ENCODE assay signal across 25 cellular contexts in genomic region chr1:75641325-75641724, GRCh38. TPM values are rescaled to one million over a fixed set of nuclear protein-coding genes. Genes with fewer than 3 reads are reported as not detected.
"Had no signal": no experiment of that assay in that cellular context is flagged by ENCODE, and none has a peak within 500 bp of the region (broad histone marks: within the 10 kb centered on the region; RNA-seq: fewer than 3 reads in every experiment).

No MANE protein-coding gene starts in this region.

- H3K9me3 ChIP-seq: adrenal gland, ascending aorta, prostate gland, thyroid gland had no signal

- H3K27me3 Mint-ChIP-seq: activated T-cell treated with anti-CD3 and anti-CD28 coated beads, Interleukin-2, amount 50 U/mL, for 24 hours had no signal

- H3K27ac ChIP-seq: adrenal gland, ascending aorta, brain microvascular endothelial cell, dorsolateral prefrontal cortex, gastroesophageal sphincter, prostate gland, thyroid gland, WERI-Rb-1 had no signal

- H3K27ac Mint-ChIP-seq: activated naive CD8-positive, alpha-beta T cell; activated T-cell treated with anti-CD3 and anti-CD28 coated beads, Interleukin-2, amount 50 U/mL, for 24 hours; activated T-helper 17 cell treated with anti-CD3 and anti-CD28 coated beads, Interleukin-2, amount 50 U/mL, for 72 hours; effector memory CD8-positive, alpha-beta T cell; memory B cell; natural killer cell treated with Interleukin-12 subunit alpha and Interleukin-12 subunit beta and Interleukin-15 and Interleukin-18, amount 100 ng/mL, for 72 hours; stimulated activated naive CD8-positive, alpha-beta T cell treated with anti-CD3 and anti-CD28 coated beads, Interleukin-15, Interleukin-2, amounts not matched to agents 100 ng/mL and 50 ng/mL, for 24 hours had no signal

- H3K9me3 Mint-ChIP-seq: activated T-helper 17 cell treated with anti-CD3 and anti-CD28 coated beads, Interleukin-2, amount 50 U/mL, for 72 hours; effector memory CD8-positive, alpha-beta T cell; memory B cell; natural killer cell treated with Interleukin-12 subunit alpha and Interleukin-12 subunit beta and Interleukin-15 and Interleukin-18, amount 100 ng/mL, for 72 hours; stimulated activated naive CD8-positive, alpha-beta T cell treated with anti-CD3 and anti-CD28 coated beads, Interleukin-15, Interleukin-2, amounts not matched to agents 100 ng/mL and 50 ng/mL, for 24 hours had no signal

- H3K36me3 Mint-ChIP-seq: activated naive CD8-positive, alpha-beta T cell; memory B cell; natural killer cell treated with Interleukin-12 subunit alpha and Interleukin-12 subunit beta and Interleukin-15 and Interleukin-18, amount 100 ng/mL, for 72 hours had no signal

- ATAC-seq: activated T-helper 17 cell treated with anti-CD3 and anti-CD28 coated beads, Interleukin-2, amount 50 U/mL, for 72 hours; effector memory CD8-positive, alpha-beta T cell; gastroesophageal sphincter; natural killer cell treated with Interleukin-12 subunit alpha and Interleukin-12 subunit beta and Interleukin-15 and Interleukin-18, amount 100 ng/mL, for 72 hours had no signal

- DNase-seq: activated CD4-positive, CD25-positive, alpha-beta regulatory T cell treated with anti-CD3 and anti-CD28 coated beads, Interleukin-2, amount 50 U/mL, for 72 hours; activated CD8-positive, alpha-beta memory T cell treated with anti-CD3 and anti-CD28 coated beads, Interleukin-2, amount 50 U/mL, for 4 hours; activated T-cell treated with anti-CD3 and anti-CD28 coated beads, Interleukin-2, amount 50 U/mL, for 24 hours; adrenal gland; brain microvascular endothelial cell; caudate nucleus; dorsolateral prefrontal cortex; effector memory CD8-positive, alpha-beta T cell; head of caudate nucleus; hypothalamus; stimulated activated CD4-positive, alpha-beta T cell treated with anti-CD3 and anti-CD28 coated beads, Interleukin-12 subunit alpha, Interleukin-12 subunit beta, amount 100 ng/mL, for 4 hours; substantia nigra; thyroid gland; WERI-Rb-1 had no signal

- H3K4me1 ChIP-seq: adrenal gland, ascending aorta, gastroesophageal sphincter, prostate gland, thyroid gland had no signal

- H3K27me3 ChIP-seq: adrenal gland, ascending aorta, brain microvascular endothelial cell, gastroesophageal sphincter, thyroid gland had no signal

- H3K36me3 ChIP-seq: adrenal gland, ascending aorta, brain microvascular endothelial cell, gastroesophageal sphincter, prostate gland, thyroid gland, WERI-Rb-1 had no signal

- FAIRE-seq: endothelial cell of umbilical vein, TTC549 had no signal

- H3K4me3 Mint-ChIP-seq: activated naive CD8-positive, alpha-beta T cell; activated T-cell treated with anti-CD3 and anti-CD28 coated beads, Interleukin-2, amount 50 U/mL, for 24 hours; activated T-helper 17 cell treated with anti-CD3 and anti-CD28 coated beads, Interleukin-2, amount 50 U/mL, for 72 hours; effector memory CD8-positive, alpha-beta T cell; memory B cell; natural killer cell treated with Interleukin-12 subunit alpha and Interleukin-12 subunit beta and Interleukin-15 and Interleukin-18, amount 100 ng/mL, for 72 hours; stimulated activated naive CD8-positive, alpha-beta T cell treated with anti-CD3 and anti-CD28 coated beads, Interleukin-15, Interleukin-2, amounts not matched to agents 100 ng/mL and 50 ng/mL, for 24 hours had no signal

- H3K4me1 Mint-ChIP-seq: activated T-helper 17 cell treated with anti-CD3 and anti-CD28 coated beads, Interleukin-2, amount 50 U/mL, for 72 hours; memory B cell had no signal

- H3K4me3 ChIP-seq: adrenal gland, ascending aorta, dorsolateral prefrontal cortex, gastroesophageal sphincter, prostate gland, thyroid gland had no signal

RNA-seq across cellular contexts. Expression of gene SLC44A5, which starts 30.4 kb away (rescaled TPM):
- total RNA-seq: ascending aorta; T-helper 2 cell treated with Interferon-gamma antibody and Interleukin-4, amounts not matched to agents 100 ng/mL and 5 ng/mL, for 36 hours had no signal
